8 cellular contexts compared by ENCODE assay signal in the genomic region with DNA sequence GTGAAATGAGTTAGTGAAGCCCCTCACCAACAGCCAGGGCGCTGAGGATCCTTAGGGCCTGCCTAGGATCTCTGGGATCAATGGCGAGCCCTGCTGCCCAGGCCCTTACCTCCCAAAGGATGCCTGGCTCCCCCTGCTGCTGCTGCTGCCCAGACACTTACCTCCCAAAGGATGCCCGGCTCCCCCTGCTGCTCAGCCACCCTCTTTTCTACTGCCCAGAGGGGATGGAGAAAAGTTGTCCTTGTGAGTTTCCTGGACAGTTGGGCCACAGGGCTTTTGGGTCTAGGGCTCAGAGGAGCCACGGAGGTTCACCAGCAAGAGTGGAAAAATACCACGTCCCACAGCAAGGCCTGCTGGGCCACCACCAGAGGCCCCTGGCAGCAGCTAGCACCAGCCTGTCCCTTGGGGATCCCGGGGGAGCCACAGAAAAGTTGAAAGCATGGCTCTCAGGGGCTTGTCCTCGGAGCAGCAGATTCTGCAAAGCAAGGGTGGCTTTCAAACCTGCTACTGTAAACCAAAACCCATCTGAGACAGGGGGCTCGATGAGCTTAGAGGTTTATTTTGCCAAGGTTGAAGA. TPM values are rescaled to one million over a fixed set of nuclear protein-coding genes. Genes with fewer than 3 reads are reported as not detected.
DNase-seq lines count a peak whose midpoint lies in the region; ATAC-seq, FAIRE-seq and TF ChIP-seq lines count a peak whose summit lies in the region.

No MANE protein-coding gene starts in this region.

- no peaks in the 10 kb centered on the region for H3K9me3 ChIP-seq in lower lobe of right lung
- H3K9me3 ChIP-seq in tibial artery = no peaks in the 10 kb centered on the region

- H3K27ac ChIP-seq in lower lobe of right lung (peak overlapping the region; percentile 14), tibial artery (no peak overlapping the region)

- H3K27me3 ChIP-seq in lower lobe of right lung (ENCODE audit: low read depth) = no peaks in the 10 kb centered on the region
- no peaks in the 10 kb centered on the region for H3K27me3 ChIP-seq in tibial artery

- intact Hi-C loops in dendritic cell treated with granulocyte-macrophage colony-stimulating factor and Interleukin-4, amounts not matched to agents 40 ng/mL and 50 ng/mL, for 4 days (cut with micrococcal nuclease) = no loop called here
- intact Hi-C loops in lower lobe of right lung (cut with DNase I) = no loop called here
- intact Hi-C loops in tibial artery (cut with DNase I; ENCODE audit: low total_unique reads) = no loop called here

- H3K4me3 Mint-ChIP-seq in dendritic cell treated with granulocyte-macrophage colony-stimulating factor and Interleukin-4, amounts not matched to agents 40 ng/mL and 50 ng/mL, for 4 days = no peak overlapping the region

- H3K4me3 ChIP-seq in lower lobe of right lung (no peak overlapping the region), tibial artery (no peak overlapping the region)

- no peaks in the 10 kb centered on the region for H3K27me3 Mint-ChIP-seq in dendritic cell treated with granulocyte-macrophage colony-stimulating factor and Interleukin-4, amounts not matched to agents 40 ng/mL and 50 ng/mL, for 4 days

- no peaks in the 10 kb centered on the region for H3K9me3 Mint-ChIP-seq in dendritic cell treated with granulocyte-macrophage colony-stimulating factor and Interleukin-4, amounts not matched to agents 40 ng/mL and 50 ng/mL, for 4 days

- H3K4me1 Mint-ChIP-seq in dendritic cell treated with granulocyte-macrophage colony-stimulating factor and Interleukin-4, amounts not matched to agents 40 ng/mL and 50 ng/mL, for 4 days (ENCODE audit: low read depth) = no peaks in the 10 kb centered on the region

- H3K27ac Mint-ChIP-seq in dendritic cell treated with granulocyte-macrophage colony-stimulating factor and Interleukin-4, amounts not matched to agents 40 ng/mL and 50 ng/mL, for 4 days = peak overlapping the region; percentile 41

- H3K4me1 ChIP-seq in lower lobe of right lung (peaks cover 34% of the 10 kb centered on the region), tibial artery (peaks cover 0 to 22% (median 21%) of the 10 kb centered on the region in 4 donors)

- peak; percentile 6 for DNase-seq in NCI-H2171 treated with DMSO at 0.1 percent for 48 hours (lab: John Stamatoyannopoulos, UW)
- DNase-seq in NCI-H2171 (lab: John Stamatoyannopoulos, UW) = no peak
- DNase-seq in HTR-8/SVneo (ENCODE audit: insufficient read length, low spot score) = peak; percentile 81
- peak; percentile 35 for DNase-seq in T-helper 9 cell
- no peak for DNase-seq in lower lobe of right lung
- DNase-seq in tibial artery = no peak

- peak; percentile 55 for TF ChIP-seq CTCF in lower lobe of right lung (IDR thresholded peaks at IDR 0.05)
- peak; percentile 39 to 52 for TF ChIP-seq CTCF in tibial artery (IDR thresholded peaks at IDR 0.05)

- FAIRE-seq in HTR-8/SVneo (lab: Jason Lieb, UNC) = peak; percentile 13

- H3K36me3 ChIP-seq in lower lobe of right lung = peaks cover 86% of the 10 kb centered on the region
- H3K36me3 ChIP-seq in tibial artery = peaks cover 0 to 45% (median 18%) of the 10 kb centered on the region in 3 donors

- peak; percentile 39 to 58 for ATAC-seq in lower lobe of right lung
- ATAC-seq in GM21737 (IDR thresholded peaks at IDR 0.05; ENCODE audit: unreplicated experiment) = no peak

- H3K36me3 Mint-ChIP-seq in dendritic cell treated with granulocyte-macrophage colony-stimulating factor and Interleukin-4, amounts not matched to agents 40 ng/mL and 50 ng/mL, for 4 days (ENCODE audit: low read depth) = peaks cover 100% of the 10 kb centered on the region

RNA-seq across cellular contexts. Expression of gene SLC6A6, which starts 59.4 kb away (rescaled TPM):
- total RNA-seq in lower lobe of right lung = 84.0 TPM

Comparison
In these comparisons a context has a peak if more than half of its experiments do, and no peak if none do; other contexts are left out.
1. DNase-seq: peak in NCI-H2171 treated with DMSO at 0.1 percent for 48 hours (single experiment), HTR-8/SVneo (single experiment) and T-helper 9 cell (single experiment); none in NCI-H2171 (single experiment), lower lobe of right lung (single experiment) and tibial artery (0 of 2).